21 cellular contexts compared by ENCODE assay signal in genomic region chr16:78211200-78211599, GRCh38.
"Had no signal": no experiment of that assay in that cellular context is flagged by ENCODE, and none has a peak within 500 bp of the region (broad histone marks: within the 10 kb centered on the region; RNA-seq: fewer than 3 reads in every experiment).

No MANE protein-coding gene starts in this region.

- H3K9me3 Mint-ChIP-seq: activated naive CD4-positive, alpha-beta T cell treated with anti-CD3 and anti-CD28 coated beads, Interleukin-2, amount 10 ng/mL, durations not matched to agents 7 days and 5 days; nephron progenitor cell had no signal

- H3K27ac Mint-ChIP-seq: activated naive CD4-positive, alpha-beta T cell treated with anti-CD3 and anti-CD28 coated beads, Interleukin-2, amount 10 ng/mL, durations not matched to agents 7 days and 5 days; nephron progenitor cell had no signal

- H3K27me3 ChIP-seq: transverse colon had no signal

- H3K36me3 Mint-ChIP-seq: activated naive CD4-positive, alpha-beta T cell treated with anti-CD3 and anti-CD28 coated beads, Interleukin-2, amount 10 ng/mL, durations not matched to agents 7 days and 5 days had no signal

- H3K4me3 ChIP-seq: transverse colon had no signal

- H3K27ac ChIP-seq: transverse colon, WERI-Rb-1 had no signal

- H3K4me1 ChIP-seq: transverse colon had no signal

- H3K9me3 ChIP-seq: transverse colon had no signal

- H3K4me1 Mint-ChIP-seq: activated naive CD4-positive, alpha-beta T cell treated with anti-CD3 and anti-CD28 coated beads, Interleukin-2, amount 10 ng/mL, durations not matched to agents 7 days and 5 days had no signal

- H3K27me3 Mint-ChIP-seq: activated naive CD4-positive, alpha-beta T cell treated with anti-CD3 and anti-CD28 coated beads, Interleukin-2, amount 10 ng/mL, durations not matched to agents 7 days and 5 days had no signal

- H3K36me3 ChIP-seq: transverse colon, WERI-Rb-1 had no signal

- H3K4me3 Mint-ChIP-seq: activated naive CD4-positive, alpha-beta T cell treated with anti-CD3 and anti-CD28 coated beads, Interleukin-2, amount 10 ng/mL, durations not matched to agents 7 days and 5 days; nephron progenitor cell had no signal

- DNase-seq: activated CD4-positive, alpha-beta T cell treated with anti-CD3 and anti-CD28 coated beads for 1 hour; activated CD8-positive, alpha-beta memory T cell treated with anti-CD3 and anti-CD28 coated beads for 24 hours; activated CD8-positive, alpha-beta memory T cell treated with anti-CD3 and anti-CD28 coated beads, Interleukin-2, amount 50 U/mL, for 48 hours; activated effector memory CD4-positive, alpha-beta T cell treated with Interleukin-2 at 50 U/mL for 16 hours; activated naive CD4-positive, alpha-beta T cell treated with anti-CD3 and anti-CD28 coated beads, Interleukin-2, amount 10 ng/mL, durations not matched to agents 7 days and 5 days; activated T-cell treated with anti-CD3 and anti-CD28 coated beads, Interleukin-2, amount 50 U/mL, for 48 hours; aorta; cortex of kidney; effector CD4-positive, alpha-beta T cell; foreskin fibroblast; glutamatergic neuron; hippocampal formation; nephron progenitor cell; occipital lobe; posterior cingulate gyrus; retina; stimulated activated CD4-positive, alpha-beta T cell treated with anti-CD3 and anti-CD28 coated beads, Interleukin-12 subunit alpha, Interleukin-12 subunit beta, amount 100 ng/mL, for 4 hours; stimulated activated CD4-positive, alpha-beta T cell treated with anti-CD3 and anti-CD28 coated beads, Interleukin-1b, Interleukin-23, amount 100 ng/mL, for 48 hours; stimulated activated naive CD4-positive, alpha-beta T cell treated with Interleukin-2 at 50 U/mL for 16 hours; transverse colon; WERI-Rb-1 had no signal
